Comparison of ENCODE assay signal across 16 cellular contexts in genomic region chr18:10564975-10565773, GRCh38. TPM values are rescaled to one million over a fixed set of nuclear protein-coding genes. Genes with fewer than 3 reads are reported as not detected.
A peak's percentile ranks its signal among the peaks of the same experiment; 100 is the strongest.
DNase-seq lines count a peak whose midpoint lies in the region; ATAC-seq and TF ChIP-seq lines count a peak whose summit lies in the region.
"Had no signal": no experiment of that assay in that cellular context is flagged by ENCODE, and none has a peak within 500 bp of the region (broad histone marks: within the 10 kb centered on the region; RNA-seq: fewer than 3 reads in every experiment).

No MANE protein-coding gene starts in this region.

- H3K36me3 ChIP-seq in lung (ENCODE audit: control insufficient read depth in 2 of 2, insufficient read depth in 2 of 2, low read length in 2 of 2) (no peaks in the 10 kb centered on the region), adrenal gland (replicated peaks in 1 of 2) (no peaks in the 10 kb centered on the region)
- H3K36me3 ChIP-seq: BLaER1 treated with 17β-estradiol and CSF1 and Interleukin-3, amounts not matched to agents 10 nM and 100 nM had no signal

- intact Hi-C loops in adrenal gland (cut with DNase I): loop anchor here in 1 of 2 donors (10.0 kb wide), 1 partner anchor 590 kb away; no protein-coding TSS in a partner anchor

- H3K4me1 ChIP-seq in lung (ENCODE audit: control insufficient read depth in 2 of 2, insufficient read depth in 2 of 2, low read length in 2 of 2): no peaks in the 10 kb centered on the region
- H3K4me1 ChIP-seq in adrenal gland (replicated peaks in 1 of 2): no peaks in the 10 kb centered on the region

- no peak overlapping the region for H3K4me3 Mint-ChIP-seq in activated naive CD4-positive, alpha-beta T cell treated with anti-CD3 and anti-CD28 coated beads, Interleukin-2, amount 50 U/mL, for 24 hours
- peak overlapping the region; percentile 53 for H3K4me3 Mint-ChIP-seq in T-helper 17 cell
- H3K4me3 Mint-ChIP-seq: CD4-positive, alpha-beta T cell had no signal

- H3K9me3 Mint-ChIP-seq in activated naive CD4-positive, alpha-beta T cell treated with anti-CD3 and anti-CD28 coated beads, Interleukin-2, amount 50 U/mL, for 24 hours: no peaks in the 10 kb centered on the region
- H3K9me3 Mint-ChIP-seq: CD4-positive, alpha-beta T cell had no signal

- TF ChIP-seq CTCF in lung (IDR thresholded peaks at IDR 0.05; ENCODE audit: control extremely low read depth, extremely low read depth) (no peak), adrenal gland (IDR thresholded peaks at IDR 0.05) (no peak)

- H3K4me1 Mint-ChIP-seq in activated naive CD4-positive, alpha-beta T cell treated with anti-CD3 and anti-CD28 coated beads, Interleukin-2, amount 50 U/mL, for 24 hours: peaks cover 9% of the 10 kb centered on the region
- peaks cover 16% of the 10 kb centered on the region for H3K4me1 Mint-ChIP-seq in T-helper 17 cell

- H3K4me3 ChIP-seq in lung (no peak overlapping the region), adrenal gland (no peak overlapping the region)
- H3K4me3 ChIP-seq: BLaER1 treated with 17β-estradiol and CSF1 and Interleukin-3, amounts not matched to agents 10 nM and 100 nM; GM12878; GM23248 had no signal

- DNase-seq in activated naive CD4-positive, alpha-beta T cell (lab: John Stamatoyannopoulos, UW): no peak
- no peak for DNase-seq in T-helper 17 cell
- DNase-seq in lung (ENCODE audit: low spot score): peak; percentile 20
- no peak for DNase-seq in adrenal gland
- DNase-seq in DMS153 treated with DMSO at 0.1 percent for 48 hours (lab: John Stamatoyannopoulos, UW; ENCODE audit: unreplicated experiment): no peak
- DNase-seq: ACHN; Calu3; CD4-positive, alpha-beta T cell; DMS 273 treated with DMSO at 0.1 percent for 48 hours; DMS79; GM23248; H7 had no signal

- H3K9me3 ChIP-seq in T-helper 17 cell (ENCODE audit: control insufficient read depth, low read length, poor library complexity, severe bottlenecking) (no peaks in the 10 kb centered on the region), lung (ENCODE audit: control insufficient read depth in 2 of 2, insufficient read depth in 1 of 2, low read length in 1 of 2) (peaks cover 0 to 2% of the 10 kb centered on the region in 2 donors), adrenal gland (replicated peaks in 1 of 3) (no peaks in the 10 kb centered on the region)

- peak overlapping the region; percentile 48 for H3K27ac Mint-ChIP-seq in activated naive CD4-positive, alpha-beta T cell treated with anti-CD3 and anti-CD28 coated beads, Interleukin-2, amount 50 U/mL, for 24 hours
- peak overlapping the region; percentile 63 for H3K27ac Mint-ChIP-seq in T-helper 17 cell
- H3K27ac Mint-ChIP-seq: CD4-positive, alpha-beta T cell had no signal

- no peak for TF ChIP-seq POLR2A in adrenal gland (IDR thresholded peaks at IDR 0.05)

- H3K27ac ChIP-seq in lung (ENCODE audit: low read depth in 1 of 2, low read length in 1 of 2) (no peak overlapping the region), adrenal gland (no peak overlapping the region)
- H3K27ac ChIP-seq: GM23248 had no signal

- WGBS in lung, 2 donors: 92 to 96% methylated on average over 10 of the region's 10 CpGs
- WGBS in adrenal gland, 4 donors: 89 to 94% (median 92%) methylated on average over 10 of the region's 10 CpGs

- H3K27me3 Mint-ChIP-seq in activated naive CD4-positive, alpha-beta T cell treated with anti-CD3 and anti-CD28 coated beads, Interleukin-2, amount 50 U/mL, for 24 hours: no peaks in the 10 kb centered on the region
- no peaks in the 10 kb centered on the region for H3K27me3 Mint-ChIP-seq in T-helper 17 cell
- H3K27me3 Mint-ChIP-seq: CD4-positive, alpha-beta T cell had no signal

- peaks cover 1% of the 10 kb centered on the region for H3K36me3 Mint-ChIP-seq in activated naive CD4-positive, alpha-beta T cell treated with anti-CD3 and anti-CD28 coated beads, Interleukin-2, amount 50 U/mL, for 24 hours
- H3K36me3 Mint-ChIP-seq in T-helper 17 cell (ENCODE audit: low read depth): peaks cover 2% of the 10 kb centered on the region

- ATAC-seq in T-helper 17 cell: no peak
- ATAC-seq in lung (ENCODE audit: insufficient read depth, low FRiP score): no peak
- no peak for ATAC-seq in GM18870 (IDR thresholded peaks at IDR 0.05; ENCODE audit: unreplicated experiment)
- ATAC-seq: GM12878 had no signal

- H3K27me3 ChIP-seq in lung (ENCODE audit: control insufficient read depth, insufficient read depth) (no peaks in the 10 kb centered on the region), adrenal gland (no peaks in the 10 kb centered on the region)
- H3K27me3 ChIP-seq: BLaER1 treated with 17β-estradiol and CSF1 and Interleukin-3, amounts not matched to agents 10 nM and 100 nM had no signal

RNA-seq across cellular contexts. Expression of gene NAPG, which starts 39.3 kb away (rescaled TPM):
- total RNA-seq in T-helper 17 cell: 10 to 100 TPM; 31.2 to 37.9 TPM
- 10 to 100 TPM; 37.2 to 37.4 TPM for total RNA-seq in lung
- 10 to 100 TPM; 12.7 to 15.1 TPM for polyA plus RNA-seq in lung
- total RNA-seq in adrenal gland: 10 to 100 TPM; 23.6 to 60.2 (median 42.1) TPM
- 10 to 100 TPM; 17.0 to 38.2 (median 17.6) TPM for polyA plus RNA-seq in adrenal gland
